ENCODE assay signal across 23 cellular contexts in genomic region chrX:17473021-17473420, GRCh38.
DNase-seq lines count a peak whose midpoint lies in the region; ATAC-seq, FAIRE-seq and TF ChIP-seq lines count a peak whose summit lies in the region.
"Had no signal": no experiment of that assay in that cellular context is flagged by ENCODE, and none has a peak within 500 bp of the region (broad histone marks: within the 10 kb centered on the region; RNA-seq: fewer than 3 reads in every experiment).

No MANE protein-coding gene starts in this region.

- H3K27me3 ChIP-seq in astrocyte (ENCODE audit: insufficient read depth, low read length): no peaks in the 10 kb centered on the region
- H3K27me3 ChIP-seq in H1 (replicated peaks in 1 of 4; ENCODE audit: control insufficient read depth in 3 of 4, extremely low read depth in 1 of 4, insufficient read depth in 3 of 4, low read length in 3 of 4): no peaks in the 10 kb centered on the region
- no peaks in the 10 kb centered on the region for H3K27me3 ChIP-seq in tibial artery
- H3K27me3 ChIP-seq in SJCRH30: no peaks in the 10 kb centered on the region
- H3K27me3 ChIP-seq: BE2C had no signal

- peaks cover 13% of the 10 kb centered on the region for H4K20me1 ChIP-seq in astrocyte (ENCODE audit: insufficient read depth, low read length)
- no peaks in the 10 kb centered on the region for H4K20me1 ChIP-seq in H1 (replicated peaks in 1 of 2; ENCODE audit: control insufficient read depth in 1 of 2, insufficient read depth in 2 of 2, low read length in 2 of 2)
- H4K20me1 ChIP-seq: BLaER1 had no signal

- H2BK5ac ChIP-seq in H1 (ENCODE audit: low read depth, low read length): no peak overlapping the region

- no peak overlapping the region for H3K18ac ChIP-seq in H1 (ENCODE audit: extremely low read depth, low read length)

- CTCF ChIA-PET in A549 (lab: Yijun Ruan, JAX) (no interaction called here), H1 (lab: Charles Lee; ENCODE audit: partially characterized antibody) (no interaction called here)

- H2BK20ac ChIP-seq in H1 (ENCODE audit: low read length): no peak overlapping the region

- TF ChIP-seq RAD21 in A549 (conservative IDR thresholded peaks at IDR 0.05 in 1 of 2, IDR thresholded peaks at IDR 0.05 in 1 of 2): no peak
- no peak for TF ChIP-seq RAD21 in H1 (IDR thresholded peaks at IDR 0.05 in 1 of 2, conservative IDR thresholded peaks at IDR 0.05 in 1 of 2; ENCODE audit: low read depth in 2 of 2, low read length in 2 of 2)

- H3K27ac Mint-ChIP-seq in astrocyte (ENCODE audit: unreplicated experiment): no peak overlapping the region
- H3K27ac Mint-ChIP-seq: CD14-positive monocyte; CD4-positive, CD25-positive, alpha-beta regulatory T cell; CD8-positive, alpha-beta T cell had no signal

- H3K36me3 ChIP-seq in astrocyte (ENCODE audit: insufficient read depth, low read length): no peaks in the 10 kb centered on the region
- no peaks in the 10 kb centered on the region for H3K36me3 ChIP-seq in H1 (ENCODE audit: control insufficient read depth in 2 of 4, insufficient read depth in 4 of 4, low read length in 3 of 4)
- H3K36me3 ChIP-seq in tibial artery: no peaks in the 10 kb centered on the region
- H3K36me3 ChIP-seq in SJCRH30: no peaks in the 10 kb centered on the region
- H3K36me3 ChIP-seq: BE2C, BLaER1 had no signal

- ATAC-seq in A549: no peak
- no peak for ATAC-seq in GM21526 (IDR thresholded peaks at IDR 0.05; ENCODE audit: low FRiP score, unreplicated experiment)
- ATAC-seq: CD8-positive, alpha-beta T cell had no signal

- no peaks in the 10 kb centered on the region for H3K27me3 Mint-ChIP-seq in astrocyte (ENCODE audit: low read depth, unreplicated experiment)

- no peak overlapping the region for H4K5ac ChIP-seq in H1 (ENCODE audit: insufficient read length, low read depth, low read length)

- H2BK120ac ChIP-seq in H1 (replicated peaks; ENCODE audit: low read depth, low read length): no peak overlapping the region

- peak; percentile 98 for FAIRE-seq in A549 (lab: Jason Lieb, UNC)
- FAIRE-seq in astrocyte (lab: Jason Lieb, UNC): peak; percentile 86
- peak; percentile 66 for FAIRE-seq in H1 (lab: Jason Lieb, UNC)
- FAIRE-seq: G401.6, GM12891, GM19239 had no signal

- H3K23me2 ChIP-seq in H1 (ENCODE audit: low read depth, low read length): no peaks in the 10 kb centered on the region

- H3K4me1 ChIP-seq in A549 (peaks cover 34% of the 10 kb centered on the region), astrocyte (ENCODE audit: insufficient read depth, low read length) (peaks cover 19% of the 10 kb centered on the region), H1 (replicated peaks in 1 of 4; ENCODE audit: control insufficient read depth in 3 of 4, insufficient read depth in 4 of 4, low read length in 3 of 4) (no peaks in the 10 kb centered on the region), tibial artery (peaks cover 0 to 46% (median 7%) of the 10 kb centered on the region in 4 donors), SJCRH30 (no peaks in the 10 kb centered on the region)
- H3K4me1 ChIP-seq: BE2C, BLaER1 had no signal

- 98% methylated on average over 2 of the region's 2 CpGs for WGBS in A549 (ENCODE audit: missing lambda C conversion rate)
- 83% methylated on average over 2 of the region's 2 CpGs; no CpG with 5 or more reads in 1 of the 2 experiments for WGBS in H1 (ENCODE audit: extremely low coverage in 1 of 2, insufficient coverage in 1 of 2, insufficient read length in 1 of 2, insufficient replicate concordance in 2 of 2, low coverage in 1 of 2, low lambda C conversion rate in 2 of 2, missing lambda C conversion rate in 1 of 2), 2 experiments

- no peak overlapping the region for H2BK12ac ChIP-seq in H1 (ENCODE audit: low read depth, low read length)

- no peak for TF ChIP-seq CTCF in A549 (IDR thresholded peaks at IDR 0.05)
- no peak for TF ChIP-seq CTCF in astrocyte (IDR thresholded peaks at IDR 0.05; ENCODE audit: insufficient read depth, low read depth, low read length)
- TF ChIP-seq CTCF in H1 (IDR thresholded peaks at IDR 0.05; ENCODE audit: control extremely low read depth in 1 of 3, insufficient read depth in 1 of 3, low read depth in 1 of 3, low read length in 3 of 3): no peak
- no peak for TF ChIP-seq CTCF in tibial artery (IDR thresholded peaks at IDR 0.05)

- no peak overlapping the region for H3K4me3 Mint-ChIP-seq in astrocyte (ENCODE audit: unreplicated experiment)
- H3K4me3 Mint-ChIP-seq: CD14-positive monocyte; CD4-positive, CD25-positive, alpha-beta regulatory T cell; CD8-positive, alpha-beta T cell had no signal

- H3K56ac ChIP-seq in H1 (replicated peaks; ENCODE audit: insufficient read length, low read depth, low read length): no peak overlapping the region

- POLR2A ChIA-PET in A549 (lab: Yijun Ruan, JAX) (no interaction called here), H1 (lab: Charles Lee; ENCODE audit: partially characterized antibody) (no interaction called here)

- no peak overlapping the region for H2AFZ ChIP-seq in astrocyte (ENCODE audit: low read depth, low read length)
- no peak overlapping the region for H2AFZ ChIP-seq in H1 (ENCODE audit: low read length)

- no peaks in the 10 kb centered on the region for H3K36me3 Mint-ChIP-seq in astrocyte (ENCODE audit: low read depth, unreplicated experiment)
- H3K36me3 Mint-ChIP-seq: CD14-positive monocyte; CD4-positive, CD25-positive, alpha-beta regulatory T cell; CD8-positive, alpha-beta T cell had no signal

- H3K27ac ChIP-seq in A549 (no peak overlapping the region), astrocyte (ENCODE audit: low read depth, low read length) (no peak overlapping the region), H1 (ENCODE audit: low read depth, low read length) (no peak overlapping the region), tibial artery (no peak overlapping the region), SJCRH30 (no peak overlapping the region)
- H3K27ac ChIP-seq: 22Rv1, BLaER1 had no signal

- no peaks in the 10 kb centered on the region for H3K79me1 ChIP-seq in H1 (ENCODE audit: low read depth, low read length)

- H3K79me2 ChIP-seq in astrocyte (ENCODE audit: insufficient read depth, low read length) (peaks cover 30% of the 10 kb centered on the region), H1 (ENCODE audit: control insufficient read depth in 1 of 2, insufficient read depth in 2 of 2, low read length in 2 of 2) (no peaks in the 10 kb centered on the region)

- H3K4me2 ChIP-seq in A549 (no peak overlapping the region), astrocyte (ENCODE audit: low read length) (no peak overlapping the region), H1 (ENCODE audit: insufficient read depth in 1 of 2, low read depth in 2 of 2, low read length in 2 of 2) (no peak overlapping the region)
- H3K4me2 ChIP-seq: BLaER1 had no signal

- no peak overlapping the region for H3K4me3 ChIP-seq in A549
- no peak overlapping the region for H3K4me3 ChIP-seq in astrocyte (ENCODE audit: insufficient read depth, low read depth, low read length)
- H3K4me3 ChIP-seq in H1 (ENCODE audit: extremely low read depth in 1 of 4, insufficient read depth in 2 of 4, low read depth in 3 of 4, low read length in 4 of 4): no peak overlapping the region
- no peak overlapping the region for H3K4me3 ChIP-seq in tibial artery
- no peak overlapping the region for H3K4me3 ChIP-seq in SJCRH30
- H3K4me3 ChIP-seq: BLaER1 had no signal

- intact Hi-C loops in tibial artery (cut with DNase I; ENCODE audit: low total_unique reads): no loop called here

- no peak overlapping the region for H2AK5ac ChIP-seq in H1 (ENCODE audit: low read depth, low read length)

- H3K9me3 Mint-ChIP-seq in astrocyte (ENCODE audit: unreplicated experiment): no peaks in the 10 kb centered on the region
- H3K9me3 Mint-ChIP-seq: CD8-positive, alpha-beta T cell had no signal

- H4K8ac ChIP-seq in H1 (ENCODE audit: extremely low read depth, insufficient read depth, low read length): no peak overlapping the region

- no peak overlapping the region for H4K91ac ChIP-seq in H1 (replicated peaks; ENCODE audit: insufficient read length, low read length)

- H3K9ac ChIP-seq in astrocyte (ENCODE audit: low read length): no peak overlapping the region
- H3K9ac ChIP-seq in H1 (replicated peaks in 1 of 4; ENCODE audit: extremely low read depth in 1 of 4, low read depth in 3 of 4, low read length in 3 of 4): no peak overlapping the region
- H3K9ac ChIP-seq: BLaER1 had no signal

- H3K9me3 ChIP-seq in A549 (no peaks in the 10 kb centered on the region), astrocyte (ENCODE audit: insufficient read depth, low read depth, low read length) (no peaks in the 10 kb centered on the region), H1 (ENCODE audit: insufficient read depth in 2 of 2, low read depth in 1 of 2, low read length in 1 of 2) (no peaks in the 10 kb centered on the region), tibial artery (no peaks in the 10 kb centered on the region), SJCRH30 (replicated peaks) (no peaks in the 10 kb centered on the region)
- H3K9me3 ChIP-seq: BE2C, BLaER1 had no signal

- TF ChIP-seq EP300 in A549 (IDR thresholded peaks at IDR 0.05) (no peak), H1 (IDR thresholded peaks at IDR 0.05; ENCODE audit: borderline replicate concordance in 1 of 2, low read depth in 2 of 2, low read length in 2 of 2) (no peak)

- DNase-seq in A549 (ENCODE audit: low read depth in 1 of 2, low spot score in 1 of 2): no peak
- peak; percentile 25 for DNase-seq in RPMI7951 (ENCODE audit: low read depth)
- DNase-seq in astrocyte (ENCODE audit: low read depth): no peak
- no peak for DNase-seq in H1 (ENCODE audit: low read depth in 1 of 2, low spot score in 2 of 2)
- no peak for DNase-seq in DMS114 treated with DMSO at 0.1 percent for 48 hours (lab: John Stamatoyannopoulos, UW; ENCODE audit: unreplicated experiment)
- no peak for DNase-seq in tibial artery
- no peak for DNase-seq in SJCRH30
- DNase-seq: ACHN; BE2C; C1 segment of cervical spinal cord; CD4-positive, CD25-positive, alpha-beta regulatory T cell; CD8-positive, alpha-beta T cell; COR-L47; DMS 273 treated with DMSO at 0.1 percent for 48 hours; DMS79 treated with DMSO at 0.1 percent for 48 hours; GF-D8 had no signal

- no peak overlapping the region for H3K4ac ChIP-seq in H1 (replicated peaks; ENCODE audit: insufficient read length, low read depth, low read length)

- H3K4me1 Mint-ChIP-seq in astrocyte (ENCODE audit: low read depth, unreplicated experiment): peaks cover 17% of the 10 kb centered on the region
- H3K4me1 Mint-ChIP-seq: CD14-positive monocyte; CD4-positive, CD25-positive, alpha-beta regulatory T cell had no signal

- H3K14ac ChIP-seq in H1 (ENCODE audit: insufficient read length): no peak overlapping the region

- H2BK15ac ChIP-seq in H1 (ENCODE audit: low read length): no peak overlapping the region

- no peak for TF ChIP-seq POLR2A in A549 (IDR thresholded peaks at IDR 0.05; ENCODE audit: low read length)
- no peak for TF ChIP-seq POLR2A in H1 (IDR thresholded peaks at IDR 0.05; ENCODE audit: control extremely low read depth in 1 of 2, low read depth in 2 of 2, low read length in 2 of 2)

- H3K23ac ChIP-seq in H1 (ENCODE audit: insufficient read length): no peak overlapping the region

TF ChIP-seq in H1, 55 proteins besides CTCF, POLR2A, EP300 and RAD21 (continues in another document):
- TF ChIP-seq E2F6 (IDR thresholded peaks at IDR 0.05): no peak
